In genomic region chr6:33492093-33492492, GRCh38 we compare ENCODE assay signal across 2 cellular contexts.
TF ChIP-seq lines count a peak whose summit lies in the region.

No MANE protein-coding gene starts in this region.

TF ChIP-seq in HCT116, 20 proteins besides CTCF, POLR2A, EP300 and RAD21 (continued from another document):
- no peak for TF ChIP-seq REST (IDR thresholded peaks at IDR 0.05; ENCODE audit: low read depth)
- TF ChIP-seq CEBPB (IDR thresholded peaks at IDR 0.05; ENCODE audit: low read depth): no peak
- TF ChIP-seq ZFX (IDR thresholded peaks at IDR 0.05): no peak
- no peak for TF ChIP-seq EZH2phosphoT487 (IDR thresholded peaks at IDR 0.05; ENCODE audit: borderline replicate concordance)
- no peak for TF ChIP-seq POLR2AphosphoS5 (IDR thresholded peaks at IDR 0.05; ENCODE audit: low read depth, low read length)
- no peak for TF ChIP-seq ZNF274 (IDR thresholded peaks at IDR 0.05; ENCODE audit: low read depth, low read length)
- no peak for TF ChIP-seq FOSL1 (IDR thresholded peaks at IDR 0.05; ENCODE audit: low read depth)
- no peak for TF ChIP-seq ZBTB33 (IDR thresholded peaks at IDR 0.05; ENCODE audit: extremely low read depth, insufficient replicate concordance, low read length)

TF ChIP-seq in WTC11, 78 proteins besides CTCF, POLR2A, EP300 and RAD21 (continued from another document):
- TF ChIP-seq ZNF532 (CRISPR knock-in tag; IDR thresholded peaks at IDR 0.05; ENCODE audit: borderline replicate concordance): no peak
- TF ChIP-seq AR (CRISPR knock-in tag; IDR thresholded peaks at IDR 0.05): no peak
- TF ChIP-seq FOXJ3 (CRISPR knock-in tag; IDR thresholded peaks at IDR 0.05; ENCODE audit: borderline replicate concordance): no peak
- no peak for TF ChIP-seq ZNF396 (CRISPR knock-in tag; IDR thresholded peaks at IDR 0.05; ENCODE audit: borderline replicate concordance)
- TF ChIP-seq MLX (CRISPR knock-in tag; IDR thresholded peaks at IDR 0.05): no peak
- no peak for TF ChIP-seq ZNF263 (CRISPR knock-in tag; IDR thresholded peaks at IDR 0.05; ENCODE audit: low read depth)
- no peak for TF ChIP-seq PREB (CRISPR knock-in tag; IDR thresholded peaks at IDR 0.05; ENCODE audit: borderline replicate concordance)
- TF ChIP-seq TEAD4 (CRISPR knock-in tag; IDR thresholded peaks at IDR 0.05): no peak
- TF ChIP-seq CDX4 (CRISPR knock-in tag; IDR thresholded peaks at IDR 0.05; ENCODE audit: borderline replicate concordance): no peak
